ENCODE assay signal across 1 cellular context in the genomic region with DNA sequence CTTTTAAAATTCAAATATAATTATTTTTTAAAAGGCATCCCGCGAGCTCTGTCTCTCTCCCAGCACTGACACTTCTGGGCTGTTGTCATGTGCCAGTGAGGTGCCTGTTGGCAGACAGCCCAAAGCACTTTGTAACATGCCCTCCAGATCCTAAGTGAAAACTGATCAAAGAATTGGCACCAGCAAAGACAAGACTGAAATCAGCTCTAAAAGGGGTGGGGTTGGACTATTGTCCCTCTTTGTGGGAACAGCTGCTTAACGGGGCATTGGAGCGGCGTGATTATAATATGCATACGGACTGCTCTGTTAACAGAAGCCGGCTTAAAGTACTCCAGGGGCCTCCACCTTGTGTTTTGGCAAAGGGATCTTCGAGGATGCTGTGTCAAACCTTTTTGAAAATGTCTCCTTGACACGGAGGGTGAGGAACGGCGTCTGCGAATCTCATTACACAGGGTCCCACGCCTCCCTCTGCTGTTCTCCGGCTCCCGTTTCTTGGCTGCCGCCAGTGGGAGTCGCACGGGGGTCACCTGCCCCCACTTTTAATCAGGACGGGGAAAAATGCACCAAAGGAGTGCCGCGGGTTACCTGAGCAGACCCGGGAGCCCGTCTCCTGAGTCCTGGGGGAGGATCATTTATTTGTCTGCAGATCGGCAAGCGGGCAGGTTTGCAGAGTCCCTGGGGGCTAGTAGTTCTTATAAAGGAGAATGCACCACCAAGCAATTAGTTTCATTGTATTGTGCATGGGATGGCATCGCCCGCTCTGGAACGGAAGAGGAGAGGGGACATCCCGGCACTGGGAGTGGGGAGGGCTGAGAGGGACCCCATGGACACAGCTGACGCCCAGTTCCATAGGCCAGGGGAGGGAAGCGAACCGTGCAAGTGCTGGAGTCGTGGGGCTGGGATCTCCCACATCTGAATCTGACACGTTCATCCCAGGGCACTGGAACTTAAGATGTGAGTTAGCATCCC.
TF ChIP-seq lines count a peak whose summit lies in the region.

No MANE protein-coding gene starts in this region.

TF ChIP-seq in GM12878, 131 proteins besides CTCF, POLR2A, EP300 and RAD21:
- TF ChIP-seq SREBF2 (IDR thresholded peaks at IDR 0.05; ENCODE audit: low read length) = no peak
- TF ChIP-seq, protein P1, sequence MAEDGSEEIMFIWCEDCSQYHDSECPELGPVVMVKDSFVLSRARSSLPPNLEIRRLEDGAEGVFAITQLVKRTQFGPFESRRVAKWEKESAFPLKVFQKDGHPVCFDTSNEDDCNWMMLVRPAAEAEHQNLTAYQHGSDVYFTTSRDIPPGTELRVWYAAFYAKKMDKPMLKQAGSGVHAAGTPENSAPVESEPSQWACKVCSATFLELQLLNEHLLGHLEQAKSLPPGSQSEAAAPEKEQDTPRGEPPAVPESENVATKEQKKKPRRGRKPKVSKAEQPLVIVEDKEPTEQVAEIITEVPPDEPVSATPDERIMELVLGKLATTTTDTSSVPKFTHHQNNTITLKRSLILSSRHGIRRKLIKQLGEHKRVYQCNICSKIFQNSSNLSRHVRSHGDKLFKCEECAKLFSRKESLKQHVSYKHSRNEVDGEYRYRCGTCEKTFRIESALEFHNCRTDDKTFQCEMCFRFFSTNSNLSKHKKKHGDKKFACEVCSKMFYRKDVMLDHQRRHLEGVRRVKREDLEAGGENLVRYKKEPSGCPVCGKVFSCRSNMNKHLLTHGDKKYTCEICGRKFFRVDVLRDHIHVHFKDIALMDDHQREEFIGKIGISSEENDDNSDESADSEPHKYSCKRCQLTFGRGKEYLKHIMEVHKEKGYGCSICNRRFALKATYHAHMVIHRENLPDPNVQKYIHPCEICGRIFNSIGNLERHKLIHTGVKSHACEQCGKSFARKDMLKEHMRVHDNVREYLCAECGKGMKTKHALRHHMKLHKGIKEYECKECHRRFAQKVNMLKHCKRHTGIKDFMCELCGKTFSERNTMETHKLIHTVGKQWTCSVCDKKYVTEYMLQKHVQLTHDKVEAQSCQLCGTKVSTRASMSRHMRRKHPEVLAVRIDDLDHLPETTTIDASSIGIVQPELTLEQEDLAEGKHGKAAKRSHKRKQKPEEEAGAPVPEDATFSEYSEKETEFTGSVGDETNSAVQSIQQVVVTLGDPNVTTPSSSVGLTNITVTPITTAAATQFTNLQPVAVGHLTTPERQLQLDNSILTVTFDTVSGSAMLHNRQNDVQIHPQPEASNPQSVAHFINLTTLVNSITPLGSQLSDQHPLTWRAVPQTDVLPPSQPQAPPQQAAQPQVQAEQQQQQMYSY (CRISPR knock-in tag; IDR thresholded peaks at IDR 0.05) = no peak
- no peak for TF ChIP-seq SREBF1 (IDR thresholded peaks at IDR 0.05; ENCODE audit: low read length)
- no peak for TF ChIP-seq STAT1 (conservative IDR thresholded peaks at IDR 0.05)
- TF ChIP-seq SPI1 (IDR thresholded peaks at IDR 0.05; ENCODE audit: borderline replicate concordance, insufficient read depth, low read depth, low read length) = no peak
